18 cellular contexts compared by ENCODE assay signal in genomic region chr4:143438710-143439109, GRCh38.
DNase-seq lines count a peak whose midpoint lies in the region; ATAC-seq lines count a peak whose summit lies in the region.
"Had no signal": no experiment of that assay in that cellular context is flagged by ENCODE, and none has a peak within 500 bp of the region (broad histone marks: within the 10 kb centered on the region; RNA-seq: fewer than 3 reads in every experiment).

No MANE protein-coding gene starts in this region.

- ATAC-seq in aorta (ENCODE audit: low FRiP score) = no peak
- ATAC-seq in Right ventricle myocardium superior (ENCODE audit: poor library complexity) = no peak
- no peak for ATAC-seq in HG03571 (IDR thresholded peaks at IDR 0.05; ENCODE audit: unreplicated experiment)
- ATAC-seq: CD8-positive, alpha-beta T cell had no signal

- H3K4me1 ChIP-seq in aorta (ENCODE audit: control insufficient read depth in 1 of 2, insufficient read depth in 2 of 2, low read length in 2 of 2) = peaks cover 1 to 4% of the 10 kb centered on the region in 2 donors

- H3K27me3 ChIP-seq in aorta (ENCODE audit: control insufficient read depth in 1 of 2, insufficient read depth in 2 of 2, low read length in 1 of 2) = no peaks in the 10 kb centered on the region
- H3K27me3 ChIP-seq: MG63 had no signal

- DNase-seq in Daoy (ENCODE audit: low read depth) (peak; percentile 8), LHCN-M2 (ENCODE audit: low read depth) (peak; percentile 46), UCSD-AML1 (lab: John Stamatoyannopoulos, UW; ENCODE audit: unreplicated experiment) (peak; percentile 43), lung microvascular endothelial cell (ENCODE audit: low read depth in 2 of 2) (peak; percentile 33 to 34), cerebellar nuclear complex (lab: John Stamatoyannopoulos, UW) (no peak), aorta (no peak), Right ventricle myocardium superior (no peak)
- DNase-seq: ACHN; CD8-positive, alpha-beta T cell; DMS 273 treated with DMSO at 0.1 percent for 48 hours; GF-D8; HCEC 1CT; MG63; NCI-H1105 treated with DMSO at 0.1 percent for 48 hours; NCI-H187; NCI-H510A; SIG-M5 had no signal

- intact Hi-C loops in aorta (cut with DNase I) (no loop called here), Right ventricle myocardium superior (cut with DNase I) (no loop called here)

- H3K36me3 ChIP-seq in aorta (ENCODE audit: control insufficient read depth in 1 of 2, insufficient read depth in 2 of 2, low read length in 1 of 2) = peaks cover 6 to 7% of the 10 kb centered on the region in 2 donors
- H3K36me3 ChIP-seq: MG63 had no signal

- H3K4me3 ChIP-seq in aorta (ENCODE audit: low read length in 2 of 2) = no peak overlapping the region
- H3K4me3 ChIP-seq: MG63 had no signal

- no peaks in the 10 kb centered on the region for H3K9me3 ChIP-seq in aorta (ENCODE audit: control insufficient read depth, low read length)
- H3K9me3 ChIP-seq: MG63 had no signal

- no peak overlapping the region for H3K27ac ChIP-seq in aorta (ENCODE audit: low read depth in 1 of 2, low read length in 2 of 2)

- 90 to 91% methylated on average over 2 of the region's 2 CpGs for WGBS in aorta, 2 donors

Comparison
In these comparisons a context has a peak if more than half of its experiments do, and no peak if none do; other contexts are left out.
1. DNase-seq: peak in Daoy (single experiment), LHCN-M2 (single experiment), UCSD-AML1 (single experiment) and lung microvascular endothelial cell (2 of 2); none in cerebellar nuclear complex (0 of 2), aorta (0 of 2) and Right ventricle myocardium superior (single experiment).